8 cellular contexts compared by ENCODE assay signal in genomic region chr12:1533205-1533601, GRCh38.
A peak's percentile ranks its signal among the peaks of the same experiment; 100 is the strongest.
DNase-seq lines count a peak whose midpoint lies in the region; ATAC-seq and TF ChIP-seq lines count a peak whose summit lies in the region.

No MANE protein-coding gene starts in this region.

- peak; percentile 4 for ATAC-seq in HG02623 (IDR thresholded peaks at IDR 0.05; ENCODE audit: unreplicated experiment)

- no peak for TF ChIP-seq CTCF in fibroblast of mammary gland (conservative IDR thresholded peaks at IDR 0.05; ENCODE audit: control insufficient read depth, insufficient read depth, low read depth, low read length)

- peak; percentile 35 for DNase-seq in activated CD4-positive, alpha-beta T cell treated with anti-CD3 and anti-CD28 coated beads for 48 hours
- no peak for DNase-seq in activated CD4-positive, alpha-beta T cell treated with anti-CD3 and anti-CD28 coated beads for 4 hours
- peak; percentile 79 for DNase-seq in RPMI8226
- peak; percentile 35 for DNase-seq in fibroblast of mammary gland (ENCODE audit: low read depth)
- no peak for DNase-seq in NCI-H524 (lab: John Stamatoyannopoulos, UW)
- no peak for DNase-seq in NK-92 treated with Interleukin-12 subunit alpha and Interleukin-12 subunit beta, amount 100 ng/mL, for 24 hours (lab: John Stamatoyannopoulos, UW)
- DNase-seq in NCI-H2029 (lab: John Stamatoyannopoulos, UW): no peak

- peak overlapping the region; percentile 79 for H3K4me3 ChIP-seq in fibroblast of mammary gland (ENCODE audit: control insufficient read depth, low read depth, low read length)

Comparison
In these comparisons a context has a peak if more than half of its experiments do, and no peak if none do; other contexts are left out.
1. DNase-seq: peak in activated CD4-positive, alpha-beta T cell treated with anti-CD3 and anti-CD28 coated beads for 48 hours (single experiment), RPMI8226 (single experiment) and fibroblast of mammary gland (single experiment); none in activated CD4-positive, alpha-beta T cell treated with anti-CD3 and anti-CD28 coated beads for 4 hours (0 of 2), NCI-H524 (0 of 2), NK-92 treated with Interleukin-12 subunit alpha and Interleukin-12 subunit beta, amount 100 ng/mL, for 24 hours (single experiment) and NCI-H2029 (single experiment).